In genomic region chr10:24209421-24209770, GRCh38 we compare ENCODE assay signal across 8 cellular contexts.
DNase-seq lines count a peak whose midpoint lies in the region; ATAC-seq lines count a peak whose summit lies in the region.

No MANE protein-coding gene starts in this region.

- peak overlapping the region; percentile 65 for H3K9ac ChIP-seq in iPS-18a (ENCODE audit: low read length)

- H3K27me3 ChIP-seq in iPS-18a (ENCODE audit: control insufficient read depth, insufficient read depth, low read length), result no peaks in the 10 kb centered on the region

- peaks cover 49% of the 10 kb centered on the region for H3K4me1 ChIP-seq in iPS-18a (ENCODE audit: control insufficient read depth, low read depth, low read length)

- peak; percentile 57 for ATAC-seq in GM18907 (IDR thresholded peaks at IDR 0.05; ENCODE audit: unreplicated experiment)
- peak; percentile 47 for ATAC-seq in HG03378 (IDR thresholded peaks at IDR 0.05; ENCODE audit: unreplicated experiment)

- H3K9me3 ChIP-seq in iPS-18a (ENCODE audit: control insufficient read depth, low read depth, low read length), result no peaks in the 10 kb centered on the region

- peak overlapping the region; percentile 75 for H3K4me3 ChIP-seq in iPS-18a (ENCODE audit: low read length)

- peak overlapping the region; percentile 15 for H3K27ac ChIP-seq in iPS-18a (ENCODE audit: low read length)

- DNase-seq in AG08395 (ENCODE audit: low spot score), result peak; percentile 34
- DNase-seq in activated naive CD4-positive, alpha-beta T cell treated with anti-CD3 and anti-CD28 coated beads, Interleukin-2, amount 50 U/mL, for 16 hours, result peak; percentile 39
- peak in 2 of 3 donors; percentile 26 to 37 for DNase-seq in stimulated activated CD4-positive, alpha-beta T cell treated with anti-CD3 and anti-CD28 coated beads, TNF-alpha, amount 100 ng/mL, for 48 hours (ENCODE audit: low read depth in 3 of 3)
- DNase-seq in iPS-NIHi7 (ENCODE audit: extremely low spot score), result no peak
- no peak for DNase-seq in NCI-H510A treated with DMSO at 0.1 percent for 48 hours (lab: John Stamatoyannopoulos, UW)

- H3K36me3 ChIP-seq in iPS-18a (ENCODE audit: control insufficient read depth, low read depth, low read length), result no peaks in the 10 kb centered on the region

Comparison
In these comparisons a context has a peak if more than half of its experiments do, and no peak if none do; other contexts are left out.
1. DNase-seq: peak in AG08395 (single experiment), activated naive CD4-positive, alpha-beta T cell treated with anti-CD3 and anti-CD28 coated beads, Interleukin-2, amount 50 U/mL, for 16 hours (single experiment) and stimulated activated CD4-positive, alpha-beta T cell treated with anti-CD3 and anti-CD28 coated beads, TNF-alpha, amount 100 ng/mL, for 48 hours (2 of 3); none in iPS-NIHi7 (single experiment) and NCI-H510A treated with DMSO at 0.1 percent for 48 hours (single experiment).